ENCODE assay signal across 19 cellular contexts in genomic region chr4:150357829-150358228, GRCh38.
A peak's percentile ranks its signal among the peaks of the same experiment; 100 is the strongest.
DNase-seq lines count a peak whose midpoint lies in the region; ATAC-seq and TF ChIP-seq lines count a peak whose summit lies in the region.
"Had no signal": no experiment of that assay in that cellular context is flagged by ENCODE, and none has a peak within 500 bp of the region (broad histone marks: within the 10 kb centered on the region; RNA-seq: fewer than 3 reads in every experiment).

No MANE protein-coding gene starts in this region.

- H2AFZ ChIP-seq in Karpas-422 (ENCODE audit: low read length) (no peak overlapping the region), SK-N-SH (ENCODE audit: low read depth) (no peak overlapping the region)

- H3K9me3 ChIP-seq in Karpas-422 (ENCODE audit: low read length): no peaks in the 10 kb centered on the region
- H3K9me3 ChIP-seq in SK-N-SH: no peaks in the 10 kb centered on the region
- H3K9me3 ChIP-seq in left lung: no peaks in the 10 kb centered on the region
- H3K9me3 ChIP-seq: A549; BLaER1 treated with 17β-estradiol and CSF1 and Interleukin-3, amounts not matched to agents 10 nM and 100 nM; Caco-2 had no signal

- no peaks in the 10 kb centered on the region for H3K4me1 ChIP-seq in Karpas-422 (ENCODE audit: low read length)
- peaks cover 8 to 15% of the 10 kb centered on the region in 2 experiments; a peak in 2 of 4 replicates for H3K4me1 ChIP-seq in SK-N-SH (ENCODE audit: control insufficient read depth in 1 of 2, insufficient read depth in 2 of 2, low read depth in 1 of 2, low read length in 1 of 2)
- no peaks in the 10 kb centered on the region for H3K4me1 ChIP-seq in left lung
- H3K4me1 ChIP-seq: BLaER1 treated with 17β-estradiol and CSF1 and Interleukin-3, amounts not matched to agents 10 nM and 100 nM had no signal

- H3K79me2 ChIP-seq in Karpas-422 (ENCODE audit: low read length): no peaks in the 10 kb centered on the region
- no peaks in the 10 kb centered on the region for H3K79me2 ChIP-seq in SK-N-SH (ENCODE audit: insufficient read depth)

- CTCF ChIA-PET in SK-N-SH (lab: Yijun Ruan, JAX): interaction anchor here (1.0 to 2.3 kb wide), 3 partner anchors 19 to 54 kb away, joined by 3 to 5 read pairs (median 3); no protein-coding TSS in a partner anchor

- no peak for TF ChIP-seq EP300 in SK-N-SH (IDR thresholded peaks at IDR 0.05; ENCODE audit: borderline replicate concordance in 1 of 2, low read depth in 1 of 2, low read length in 1 of 2)

- no peak overlapping the region for H3K4me3 ChIP-seq in Karpas-422 (ENCODE audit: low read length)
- H3K4me3 ChIP-seq in SK-N-SH (ENCODE audit: low read depth in 2 of 2, low read length in 1 of 2): no peak overlapping the region
- no peak overlapping the region for H3K4me3 ChIP-seq in dorsolateral prefrontal cortex
- H3K4me3 ChIP-seq in left lung: no peak overlapping the region
- H3K4me3 ChIP-seq: A549; BLaER1 treated with 17β-estradiol and CSF1 and Interleukin-3, amounts not matched to agents 10 nM and 100 nM had no signal

- H3K27me3 Mint-ChIP-seq in type B pancreatic cell: no peaks in the 10 kb centered on the region
- H3K27me3 Mint-ChIP-seq: B cell; CD4-positive, alpha-beta T cell had no signal

- DNase-seq in Karpas-422 (peak; percentile 40), SK-N-SH (no peak), amniotic epithelial cell (ENCODE audit: low read depth) (peak; percentile 32), type B pancreatic cell (ENCODE audit: extremely low spot score, unreplicated experiment) (no peak), dorsolateral prefrontal cortex (no peak), left lung (no peak), head of caudate nucleus (no peak)
- DNase-seq: AML-193; Caco-2; Calu3; CD4-positive, alpha-beta T cell; CD8-positive, alpha-beta T cell; DMS79 treated with DMSO at 0.1 percent for 48 hours; GF-D8 had no signal

- H3K27me3 ChIP-seq in Karpas-422 (ENCODE audit: low read length) (no peaks in the 10 kb centered on the region), SK-N-SH (ENCODE audit: insufficient read depth) (no peaks in the 10 kb centered on the region), dorsolateral prefrontal cortex (no peaks in the 10 kb centered on the region), left lung (no peaks in the 10 kb centered on the region)
- H3K27me3 ChIP-seq: BLaER1 treated with 17β-estradiol and CSF1 and Interleukin-3, amounts not matched to agents 10 nM and 100 nM had no signal

- intact Hi-C loops in dorsolateral prefrontal cortex (cut with DNase I): no loop called here
- intact Hi-C loops in left lung (cut with DNase I): no loop called here
- intact Hi-C loops in head of caudate nucleus (cut with DNase I): no loop called here

- H3K36me3 Mint-ChIP-seq in type B pancreatic cell: peaks cover 4% of the 10 kb centered on the region

- no peak for TF ChIP-seq RAD21 in SK-N-SH (IDR thresholded peaks at IDR 0.05; ENCODE audit: low read length)

- POLR2A ChIA-PET in SK-N-SH (lab: Yijun Ruan, JAX): no interaction called here

- H3K4me1 Mint-ChIP-seq in type B pancreatic cell (ENCODE audit: unreplicated experiment): peaks cover 35% of the 10 kb centered on the region
- H3K4me1 Mint-ChIP-seq: B cell had no signal

- H3K4me2 ChIP-seq in Karpas-422 (ENCODE audit: low read depth, low read length, poor library complexity, severe bottlenecking): no peak overlapping the region
- H3K4me2 ChIP-seq in SK-N-SH: no peak overlapping the region
- H3K4me2 ChIP-seq: A549; BLaER1 treated with 17β-estradiol and CSF1 and Interleukin-3, amounts not matched to agents 10 nM and 100 nM had no signal

- H3K36me3 ChIP-seq in Karpas-422 (ENCODE audit: insufficient read depth, low read length): no peaks in the 10 kb centered on the region
- H3K36me3 ChIP-seq in SK-N-SH (replicated peaks in 1 of 2; ENCODE audit: control insufficient read depth in 1 of 2, insufficient read depth in 2 of 2, low read length in 1 of 2): no peaks in the 10 kb centered on the region
- no peaks in the 10 kb centered on the region for H3K36me3 ChIP-seq in left lung
- H3K36me3 ChIP-seq: BLaER1 treated with 17β-estradiol and CSF1 and Interleukin-3, amounts not matched to agents 10 nM and 100 nM had no signal

- no peaks in the 10 kb centered on the region for H3K9me3 Mint-ChIP-seq in type B pancreatic cell
- H3K9me3 Mint-ChIP-seq: CD4-positive, alpha-beta T cell; CD8-positive, alpha-beta T cell had no signal

- TF ChIP-seq CTCF in SK-N-SH (IDR thresholded peaks at IDR 0.05): no peak
- TF ChIP-seq CTCF in type B pancreatic cell (conservative IDR thresholded peaks at IDR 0.05): no peak
- TF ChIP-seq CTCF in dorsolateral prefrontal cortex (IDR thresholded peaks at IDR 0.05 in 54 of 56, conservative IDR thresholded peaks at IDR 0.05 in 2 of 56; ENCODE audit: low read depth in 1 of 56, partially characterized antibody in 56 of 56): no peak
- no peak for TF ChIP-seq CTCF in left lung (IDR thresholded peaks at IDR 0.05)

- H3K9ac ChIP-seq in Karpas-422 (ENCODE audit: low read length) (no peak overlapping the region), SK-N-SH (no peak overlapping the region)
- H3K9ac ChIP-seq: BLaER1 treated with 17β-estradiol and CSF1 and Interleukin-3, amounts not matched to agents 10 nM and 100 nM had no signal

- peak overlapping the region; percentile 44 for H3K4me3 Mint-ChIP-seq in type B pancreatic cell
- H3K4me3 Mint-ChIP-seq: B cell; CD4-positive, alpha-beta T cell; CD8-positive, alpha-beta T cell had no signal

- H3F3A ChIP-seq in SK-N-SH (replicated peaks; ENCODE audit: insufficient read depth): peaks cover 23% of the 10 kb centered on the region

- H3K27ac Mint-ChIP-seq in type B pancreatic cell: no peak overlapping the region
- H3K27ac Mint-ChIP-seq: B cell; CD4-positive, alpha-beta T cell; CD8-positive, alpha-beta T cell had no signal

- no peak overlapping the region for H3K27ac ChIP-seq in Karpas-422 (ENCODE audit: low read length)
- H3K27ac ChIP-seq in SK-N-SH (ENCODE audit: low read depth in 2 of 2, low read length in 1 of 2): no peak overlapping the region; a peak in 1 of 4 replicates
- H3K27ac ChIP-seq in dorsolateral prefrontal cortex: no peak overlapping the region
- no peak overlapping the region for H3K27ac ChIP-seq in left lung
- H3K27ac ChIP-seq: 22Rv1; A549; BLaER1 treated with 17β-estradiol and CSF1 and Interleukin-3, amounts not matched to agents 10 nM and 100 nM; C4-2B had no signal

- no peak for ATAC-seq in left lung
- ATAC-seq: A549; CD8-positive, alpha-beta T cell had no signal

- H4K20me1 ChIP-seq in Karpas-422 (ENCODE audit: insufficient read depth, low read depth, low read length) (no peaks in the 10 kb centered on the region), SK-N-SH (ENCODE audit: insufficient read depth) (no peaks in the 10 kb centered on the region)
- H4K20me1 ChIP-seq: BLaER1 treated with 17β-estradiol and CSF1 and Interleukin-3, amounts not matched to agents 10 nM and 100 nM had no signal

- H3K9me2 ChIP-seq in Karpas-422 (replicated peaks; ENCODE audit: insufficient read depth, low read length): no peaks in the 10 kb centered on the region
- no peaks in the 10 kb centered on the region for H3K9me2 ChIP-seq in SK-N-SH

- 83% methylated on average over 1 of the region's 1 CpG for WGBS in SK-N-SH (ENCODE audit: low lambda C conversion rate)

TF ChIP-seq in SK-N-SH, 30 proteins besides CTCF, POLR2A, EP300 and RAD21:
- TF ChIP-seq NRF1 (IDR thresholded peaks at IDR 0.05; ENCODE audit: low read depth, low read length): no peak
- TF ChIP-seq TCF12 (IDR thresholded peaks at IDR 0.05): peak; percentile 32; the same call in 1 of the 2 replicates

Comparison
In these comparisons a context has a peak if more than half of its experiments do, and no peak if none do; other contexts are left out.
1. DNase-seq: peak in Karpas-422 (single experiment) and amniotic epithelial cell (single experiment); none in SK-N-SH (single experiment), type B pancreatic cell (single experiment), dorsolateral prefrontal cortex (0 of 10), left lung (0 of 2) and head of caudate nucleus (0 of 42).